In genomic region chr16:85567101-85567866, GRCh38 we compare ENCODE assay signal across 1 cellular context.
TF ChIP-seq lines count a peak whose summit lies in the region.

No MANE protein-coding gene starts in this region.

TF ChIP-seq in HEK293, 187 proteins besides CTCF, POLR2A, EP300 and RAD21 (continued from another document):
- TF ChIP-seq ZBTB11 (tag by site-specific recombination; conservative IDR thresholded peaks at IDR 0.05; ENCODE audit: low read depth) (no peak), ZNF140 (tag by site-specific recombination; IDR thresholded peaks at IDR 0.05) (no peak), ZNF404 (tag by site-specific recombination; IDR thresholded peaks at IDR 0.05) (no peak), ZNF169 (tag by site-specific recombination; IDR thresholded peaks at IDR 0.05) (no peak), KLF1 (tag by site-specific recombination; IDR thresholded peaks at IDR 0.05) (peak; percentile 98), EGR2 (tag by site-specific recombination; IDR thresholded peaks at IDR 0.05; ENCODE audit: low read depth) (peak; percentile 73; the same call in 1 of the 2 replicates), ZNF544 (tag by site-specific recombination; IDR thresholded peaks at IDR 0.05) (no peak)
